Comparison of ENCODE assay signal across 8 cellular contexts in genomic region chrX:15686818-15687685, GRCh38. TPM values are rescaled to one million over a fixed set of nuclear protein-coding genes. Genes with fewer than 3 reads are reported as not detected.
DNase-seq lines count a peak whose midpoint lies in the region; ATAC-seq, FAIRE-seq and TF ChIP-seq lines count a peak whose summit lies in the region.

No MANE protein-coding gene starts in this region.

- H3K36me3 ChIP-seq in H1 (ENCODE audit: control insufficient read depth in 2 of 4, insufficient read depth in 4 of 4, low read length in 3 of 4) (peaks cover 0 to 12% (median 5%) of the 10 kb centered on the region in 4 experiments; a peak in 2 of 8 replicates), testis (ENCODE audit: low read depth, missing control alignments) (no peaks in the 10 kb centered on the region)

- H3K27ac ChIP-seq in H1 (ENCODE audit: low read depth, low read length): no peak overlapping the region
- H3K27ac ChIP-seq in testis: no peak overlapping the region

- no peak overlapping the region for H2BK120ac ChIP-seq in H1 (replicated peaks; ENCODE audit: low read depth, low read length)

- no peaks in the 10 kb centered on the region for H3K9me3 ChIP-seq in H1 (ENCODE audit: insufficient read depth in 2 of 2, low read depth in 1 of 2, low read length in 1 of 2)
- H3K9me3 ChIP-seq in testis: no peaks in the 10 kb centered on the region

- no peaks in the 10 kb centered on the region for H3K27me3 ChIP-seq in H1 (replicated peaks in 1 of 4; ENCODE audit: control insufficient read depth in 3 of 4, extremely low read depth in 1 of 4, insufficient read depth in 3 of 4, low read length in 3 of 4)
- no peaks in the 10 kb centered on the region for H3K27me3 ChIP-seq in testis

- no peak overlapping the region for H3K23ac ChIP-seq in H1 (ENCODE audit: insufficient read length)

- no peak overlapping the region for H3K14ac ChIP-seq in H1 (ENCODE audit: insufficient read length)

- no peak overlapping the region for H2BK12ac ChIP-seq in H1 (ENCODE audit: low read depth, low read length)

- H3K4ac ChIP-seq in H1 (replicated peaks; ENCODE audit: insufficient read length, low read depth, low read length): no peak overlapping the region

- TF ChIP-seq CTCF in H1 (IDR thresholded peaks at IDR 0.05; ENCODE audit: control extremely low read depth in 1 of 3, insufficient read depth in 1 of 3, low read depth in 1 of 3, low read length in 3 of 3): peak in 2 of 3 experiments; percentile 51 to 69; a peak in 2 of 4 replicates
- TF ChIP-seq CTCF in testis (IDR thresholded peaks at IDR 0.05): peak in 2 of 3 experiments; percentile 37 to 45

- no peak overlapping the region for H4K5ac ChIP-seq in H1 (ENCODE audit: insufficient read length, low read depth, low read length)

- DNase-seq in AG08396 (ENCODE audit: low spot score): peak; percentile 43
- peak; percentile 1 for DNase-seq in NCI-H774 (lab: John Stamatoyannopoulos, UW)
- DNase-seq in activated CD8-positive, alpha-beta memory T cell treated with anti-CD3 and anti-CD28 coated beads for 24 hours: peak; percentile 70
- peak in 1 of 2 experiments; percentile 49 for DNase-seq in H1 (ENCODE audit: low read depth in 1 of 2, low spot score in 2 of 2)
- DNase-seq in myocyte (ENCODE audit: low read depth): peak; percentile 61
- peak; percentile 70 for DNase-seq in testis

- no peaks in the 10 kb centered on the region for H3K4me1 ChIP-seq in H1 (replicated peaks in 1 of 4; ENCODE audit: control insufficient read depth in 3 of 4, insufficient read depth in 4 of 4, low read length in 3 of 4)
- H3K4me1 ChIP-seq in testis: no peaks in the 10 kb centered on the region

- H3K4me2 ChIP-seq in H1 (ENCODE audit: insufficient read depth in 1 of 2, low read depth in 2 of 2, low read length in 2 of 2): no peak overlapping the region

- FAIRE-seq in H1 (lab: Jason Lieb, UNC): no peak

- TF ChIP-seq EP300 in H1 (IDR thresholded peaks at IDR 0.05; ENCODE audit: borderline replicate concordance in 1 of 2, low read depth in 2 of 2, low read length in 2 of 2): no peak

- H4K8ac ChIP-seq in H1 (ENCODE audit: extremely low read depth, insufficient read depth, low read length): no peak overlapping the region

- no peaks in the 10 kb centered on the region; the same call in 1 of the 2 replicates for H3K79me1 ChIP-seq in H1 (ENCODE audit: low read depth, low read length)

- H3K23me2 ChIP-seq in H1 (ENCODE audit: low read depth, low read length): no peaks in the 10 kb centered on the region

- no peak overlapping the region for H4K91ac ChIP-seq in H1 (replicated peaks; ENCODE audit: insufficient read length, low read length)

- no peaks in the 10 kb centered on the region for H4K20me1 ChIP-seq in H1 (replicated peaks in 1 of 2; ENCODE audit: control insufficient read depth in 1 of 2, insufficient read depth in 2 of 2, low read length in 2 of 2)

- no peak overlapping the region for H2BK5ac ChIP-seq in H1 (ENCODE audit: low read depth, low read length)

- H3K56ac ChIP-seq in H1 (replicated peaks; ENCODE audit: insufficient read length, low read depth, low read length): no peak overlapping the region

- POLR2A ChIA-PET in H1 (lab: Charles Lee; ENCODE audit: partially characterized antibody): interaction anchor here (1.0 to 1.6 kb wide), 2 partner anchors 11 to 13 kb away, joined by 4 to 5 read pairs; no protein-coding TSS in a partner anchor

- no peak overlapping the region for H3K4me3 ChIP-seq in H1 (ENCODE audit: extremely low read depth in 1 of 4, insufficient read depth in 2 of 4, low read depth in 3 of 4, low read length in 4 of 4)
- no peak overlapping the region for H3K4me3 ChIP-seq in testis

- peaks cover 0 to 14% of the 10 kb centered on the region in 2 experiments; a peak in 2 of 4 replicates for H3K79me2 ChIP-seq in H1 (ENCODE audit: control insufficient read depth in 1 of 2, insufficient read depth in 2 of 2, low read length in 2 of 2)

- TF ChIP-seq RAD21 in H1 (IDR thresholded peaks at IDR 0.05 in 1 of 2, conservative IDR thresholded peaks at IDR 0.05 in 1 of 2; ENCODE audit: low read depth in 2 of 2, low read length in 2 of 2): peak; percentile 63 to 69

- ATAC-seq in GM18861 (IDR thresholded peaks at IDR 0.05; ENCODE audit: unreplicated experiment): peak; percentile 92
- peak; percentile 81 for ATAC-seq in HG03175 (IDR thresholded peaks at IDR 0.05; ENCODE audit: unreplicated experiment)

- H3K9ac ChIP-seq in H1 (replicated peaks in 1 of 4; ENCODE audit: extremely low read depth in 1 of 4, low read depth in 3 of 4, low read length in 3 of 4): no peak overlapping the region

- H2BK20ac ChIP-seq in H1 (ENCODE audit: low read length): no peak overlapping the region

- intact Hi-C loops in testis (cut with DNase I; ENCODE audit: low total_unique reads): no loop called here

- H2AFZ ChIP-seq in H1 (ENCODE audit: low read length): no peak overlapping the region

- CTCF ChIA-PET in H1 (lab: Charles Lee; ENCODE audit: partially characterized antibody): interaction anchor here (0.6 kb wide), 1 partner anchor 107 kb away, joined by 4 read pairs; no protein-coding TSS in a partner anchor

- H3K18ac ChIP-seq in H1 (ENCODE audit: extremely low read depth, low read length): no peak overlapping the region

- H2BK15ac ChIP-seq in H1 (ENCODE audit: low read length): no peak overlapping the region

- 54% methylated on average over 5 of the region's 6 CpGs; no CpG with 5 or more reads in 1 of the 2 experiments for WGBS in H1 (ENCODE audit: extremely low coverage in 1 of 2, insufficient coverage in 1 of 2, insufficient read length in 1 of 2, insufficient replicate concordance in 2 of 2, low coverage in 1 of 2, low lambda C conversion rate in 2 of 2, missing lambda C conversion rate in 1 of 2), 2 experiments
- WGBS in testis, 2 donors: 52 to 54% methylated on average over 6 of the region's 6 CpGs

- no peak overlapping the region for H2AK5ac ChIP-seq in H1 (ENCODE audit: low read depth, low read length)

- TF ChIP-seq POLR2A in H1 (IDR thresholded peaks at IDR 0.05; ENCODE audit: control extremely low read depth in 1 of 2, low read depth in 2 of 2, low read length in 2 of 2): no peak
- no peak for TF ChIP-seq POLR2A in testis (IDR thresholded peaks at IDR 0.05)

TF ChIP-seq in H1, 55 proteins besides CTCF, POLR2A, EP300 and RAD21:
- TF ChIP-seq CBX5 (IDR thresholded peaks at IDR 0.05; ENCODE audit: low read depth, low read length) (no peak), CTBP2 (IDR thresholded peaks at IDR 0.05; ENCODE audit: borderline replicate concordance, insufficient read depth, insufficient read length, low read length) (no peak), JUND (IDR thresholded peaks at IDR 0.05; ENCODE audit: low read length) (no peak), BACH1 (IDR thresholded peaks at IDR 0.05; ENCODE audit: low read length) (no peak), MAFK (IDR thresholded peaks at IDR 0.05; ENCODE audit: low read depth, low read length) (no peak), SP4 (IDR thresholded peaks at IDR 0.05; ENCODE audit: low read length) (no peak), TCF12 (IDR thresholded peaks at IDR 0.05; ENCODE audit: low read depth, low read length) (no peak), BRCA1 (IDR thresholded peaks at IDR 0.05; ENCODE audit: low read depth, low read length) (no peak), TAF1 (IDR thresholded peaks at IDR 0.05; ENCODE audit: low read depth, low read length) (no peak), ATF2 (IDR thresholded peaks at IDR 0.05; ENCODE audit: low read length) (no peak), CHD1 (IDR thresholded peaks at IDR 0.05; ENCODE audit: low read depth, low read length) (no peak), SAP30 (IDR thresholded peaks at IDR 0.05; ENCODE audit: insufficient read depth, insufficient replicate concordance, low read length) (no peak), RBBP5 (IDR thresholded peaks at IDR 0.05; ENCODE audit: borderline replicate concordance, low read depth, low read length) (no peak), POLR2AphosphoS5 (IDR thresholded peaks at IDR 0.05; ENCODE audit: low read depth, low read length) (no peak)
TF ChIP-seq in H1: peak in this region for 0.

RNA-seq across cellular contexts. Expression of gene CLTRN, which starts 22.4 kb away (rescaled TPM):
- 0.99 and 1.3 TPM in 2 replicates for total RNA-seq in H1 (2021; fragmentation: NEBNext Ultra II Directional; extraction: Animal tissue kit (Norgen Biotek cat#: 25700))
- 0.58 and 1.2 TPM in 2 replicates for polyA plus RNA-seq in H1 (2011; rRNA removed)
- polyA plus RNA-seq in H1 (2011; cell fraction: cytosol; rRNA removed): 1.4 TPM
- 0.57 TPM for polyA plus RNA-seq in H1 (2011; cell fraction: nucleus; rRNA removed)
- 0.84 to 1.2 TPM (median 1.1 TPM) in 4 replicates for polyA plus RNA-seq in H1 (2012, experiment 1 of 2)
- 0.31 TPM for polyA plus RNA-seq in H1 (2012, experiment 2 of 2)
- 1.9 TPM for polyA plus RNA-seq in H1 (2013, experiment 1 of 2)
- polyA plus RNA-seq in H1 (2013, experiment 2 of 2): 2.1 TPM
- polyA minus RNA-seq in H1 (2011; rRNA and poly(A)+ RNA removed): 0.80 and 1.5 TPM in 2 replicates
- polyA minus RNA-seq in H1 (2011; cell fraction: cytosol; rRNA and poly(A)+ RNA removed): not detected
- 0.50 TPM for polyA minus RNA-seq in H1 (2011; cell fraction: nucleus; rRNA and poly(A)+ RNA removed)
- total RNA-seq in myocyte: not detected in 2 replicates
- polyA plus RNA-seq in myocyte (2012): not detected
- total RNA-seq in testis: 1 to 10 TPM; 1.6 to 1.9 TPM
- 2.3 TPM for polyA plus RNA-seq in testis (ENCODE audit: insufficient read depth, low read depth, low replicate concordance)

RNA-seq across cellular contexts. Expression of gene CA5B, which starts 51.0 kb away (rescaled TPM):
- 5.8 and 8.6 TPM in 2 replicates for total RNA-seq in H1 (2021; fragmentation: NEBNext Ultra II Directional; extraction: Animal tissue kit (Norgen Biotek cat#: 25700))
- 2.3 and 3.3 TPM in 2 replicates for polyA plus RNA-seq in H1 (2011; rRNA removed)
- 3.1 TPM for polyA plus RNA-seq in H1 (2011; cell fraction: cytosol; rRNA removed)
- 5.6 TPM for polyA plus RNA-seq in H1 (2011; cell fraction: nucleus; rRNA removed)
- polyA plus RNA-seq in H1 (2012, experiment 1 of 2): 2.8 to 3.8 TPM (median 3.7 TPM) in 4 replicates
- polyA plus RNA-seq in H1 (2012, experiment 2 of 2): 2.4 TPM
- 4.3 TPM for polyA plus RNA-seq in H1 (2013, experiment 1 of 2)
- polyA plus RNA-seq in H1 (2013, experiment 2 of 2): 4.4 TPM
- polyA minus RNA-seq in H1 (2011; rRNA and poly(A)+ RNA removed): 8.5 and 9.5 TPM in 2 replicates
- polyA minus RNA-seq in H1 (2011; cell fraction: cytosol; rRNA and poly(A)+ RNA removed): 4.1 TPM
- polyA minus RNA-seq in H1 (2011; cell fraction: nucleus; rRNA and poly(A)+ RNA removed): 7.8 TPM
- 4.1 and 4.7 TPM in 2 replicates for total RNA-seq in myocyte
- polyA plus RNA-seq in myocyte (2012): 6.2 TPM
- total RNA-seq in testis: 10 to 100 TPM; 45.5 to 53.1 TPM
- polyA plus RNA-seq in testis (ENCODE audit: insufficient read depth, low read depth, low replicate concordance): 25.1 TPM
